8 cellular contexts compared by ENCODE assay signal in genomic region chr1:152189657-152190442, GRCh38. TPM values are rescaled to one million over a fixed set of nuclear protein-coding genes. Genes with fewer than 3 reads are reported as not detected.
A peak's percentile ranks its signal among the peaks of the same experiment; 100 is the strongest.
DNase-seq lines count a peak whose midpoint lies in the region; ATAC-seq and TF ChIP-seq lines count a peak whose summit lies in the region.

No MANE protein-coding gene starts in this region.

- H3K27me3 Mint-ChIP-seq in Calu3 (ENCODE audit: unreplicated experiment) (peaks cover 61% of the 10 kb centered on the region), osteocyte (ENCODE audit: unreplicated experiment) (peaks cover 17% of the 10 kb centered on the region)

- H3K4me1 Mint-ChIP-seq in Calu3 (ENCODE audit: low read depth, unreplicated experiment) (peaks cover 27% of the 10 kb centered on the region), osteocyte (ENCODE audit: unreplicated experiment) (no peaks in the 10 kb centered on the region)

- ATAC-seq in HG03432 (IDR thresholded peaks at IDR 0.05; ENCODE audit: unreplicated experiment) (peak; percentile 43), HG02763 (IDR thresholded peaks at IDR 0.05; ENCODE audit: unreplicated experiment) (no peak)

- DNase-seq in Calu3 (peak; percentile 77), RWPE1 (ENCODE audit: low spot score) (peak; percentile 48), foreskin fibroblast (peak; percentile 41 to 81), osteocyte (ENCODE audit: extremely low spot score, unreplicated experiment) (no peak), substantia nigra (lab: John Stamatoyannopoulos, UW) (peak in 30 of 49 donors; percentile 2 to 61 (median 26))
- DNase-seq in activated T-helper 1 cell treated with anti-CD3 and anti-CD28 coated beads, Interleukin-2, amount 50 U/mL, for 16 hours (ENCODE audit: low read depth in 1 of 2, low spot score in 1 of 2), result peak; percentile 25 to 43

- H3K9me3 Mint-ChIP-seq in Calu3 (ENCODE audit: low read depth, unreplicated experiment) (no peaks in the 10 kb centered on the region), osteocyte (ENCODE audit: unreplicated experiment) (no peaks in the 10 kb centered on the region)

- H3K27ac ChIP-seq in RWPE1 (peak overlapping the region; percentile 63), substantia nigra (ENCODE audit: low read depth, low read length, poor library complexity, severe bottlenecking) (no peak overlapping the region)

- no TSS peak for BruUV-seq in Calu3 (replicated peaks; lab: Mats Ljungman, UMichigan)

- H3K36me3 Mint-ChIP-seq in Calu3 (ENCODE audit: insufficient read depth, unreplicated experiment) (peaks cover 8% of the 10 kb centered on the region), osteocyte (ENCODE audit: unreplicated experiment) (no peaks in the 10 kb centered on the region)

- H3K4me3 Mint-ChIP-seq in Calu3 (ENCODE audit: low read depth, unreplicated experiment) (peak overlapping the region; percentile 71), osteocyte (ENCODE audit: unreplicated experiment) (no peak overlapping the region)

- intact Hi-C loops in Calu3 (cut with micrococcal nuclease; ENCODE audit: unreplicated experiment), result loop anchor here (1.0 to 5.0 kb wide), 4 partner anchors 157 to 253 kb away; no protein-coding TSS in a partner anchor

- CTCF ChIA-PET in Calu3 (lab: Charles Lee), result interaction anchor here (1.0 to 4.1 kb wide), 6 partner anchors 142 to 270 kb away, joined by 3 to 47 read pairs (median 6); no protein-coding TSS in a partner anchor
- CTCF ChIA-PET in RWPE1 (lab: Yijun Ruan, JAX), result interaction anchor here (0.5 to 1.5 kb wide), 3 partner anchors 30 to 269 kb away, joined by 3 to 12 read pairs (median 8); no protein-coding TSS in a partner anchor

- H3K27ac Mint-ChIP-seq in Calu3 (ENCODE audit: unreplicated experiment) (no peak overlapping the region), osteocyte (ENCODE audit: unreplicated experiment) (no peak overlapping the region)

- POLR2A ChIA-PET in RWPE1 (lab: Yijun Ruan, JAX; ENCODE audit: low non-redundant PET), result no interaction called here

- H3K4me3 ChIP-seq in foreskin fibroblast (ENCODE audit: low read depth in 1 of 2, low read length in 2 of 2), result peak overlapping the region; percentile 47

- TF ChIP-seq CTCF in Calu3 (IDR thresholded peaks at IDR 0.05; ENCODE audit: unreplicated experiment) (peak; percentile 71), RWPE1 (conservative IDR thresholded peaks at IDR 0.05; ENCODE audit: low read depth) (peak; percentile 71), foreskin fibroblast (IDR thresholded peaks at IDR 0.05; ENCODE audit: low read depth, low read length) (peak; percentile 71), osteocyte (IDR thresholded peaks at IDR 0.05) (peak; percentile 51)

RNA-seq across cellular contexts. Expression of gene RPTN, which starts 30.8 kb away (rescaled TPM):
- total RNA-seq in Calu3 (2022) (not detected in 2 replicates), osteocyte (not detected in 2 replicates)

RNA-seq across cellular contexts. Expression of gene HRNR, which starts 34.1 kb away (rescaled TPM):
- total RNA-seq in Calu3 (2022) (not detected in 2 replicates), osteocyte (not detected in 2 replicates)
